9 cellular contexts compared by ENCODE assay signal in the genomic region with DNA sequence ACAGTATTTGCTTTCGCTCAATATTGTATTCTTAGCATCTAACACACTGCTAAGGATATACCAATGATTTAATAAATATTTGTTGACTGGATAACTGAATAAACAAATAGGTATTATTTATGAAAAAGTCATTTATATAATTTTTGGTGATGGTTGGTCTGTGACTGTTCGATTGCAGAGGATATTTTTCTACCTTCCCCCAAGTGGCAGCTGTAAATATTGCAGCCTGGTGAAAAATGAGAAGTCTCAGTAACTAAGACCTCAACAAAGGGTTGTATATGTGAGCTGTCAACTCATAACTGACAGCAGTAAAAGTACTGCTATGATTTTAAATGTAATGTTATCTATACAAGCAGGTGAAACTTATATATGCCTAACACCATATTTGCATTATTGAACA. TPM values are rescaled to one million over a fixed set of nuclear protein-coding genes. Genes with fewer than 3 reads are reported as not detected.
DNase-seq lines count a peak whose midpoint lies in the region; ATAC-seq, FAIRE-seq and TF ChIP-seq lines count a peak whose summit lies in the region.
"Had no signal": no experiment of that assay in that cellular context is flagged by ENCODE, and none has a peak within 500 bp of the region (broad histone marks: within the 10 kb centered on the region; RNA-seq: fewer than 3 reads in every experiment).

No MANE protein-coding gene starts in this region.

- H4K8ac ChIP-seq in mesendoderm (ENCODE audit: low read depth, low read length): no peak overlapping the region

- DNase-seq in GM12892 (ENCODE audit: insufficient read length) (peak; percentile 2), ascending aorta (ENCODE audit: low spot score in 2 of 2) (no peak), mesendoderm (peak; percentile 8), DMS79 (lab: John Stamatoyannopoulos, UW) (no peak)
- no peak for DNase-seq in CD8-positive, alpha-beta memory T cell
- no peak for DNase-seq in CD4-positive, alpha-beta T cell
- DNase-seq: activated CD4-positive, alpha-beta T cell treated with anti-CD3 and anti-CD28 coated beads for 36 hours had no signal

- ATAC-seq in HG02938 (IDR thresholded peaks at IDR 0.05; ENCODE audit: unreplicated experiment): peak; percentile 56
- no peak for ATAC-seq in HG03469 (IDR thresholded peaks at IDR 0.05; ENCODE audit: unreplicated experiment)
- no peak for ATAC-seq in CD4-positive, alpha-beta T cell (ENCODE audit: poor library complexity)
- ATAC-seq: activated CD4-positive, alpha-beta T cell treated with anti-CD3 and anti-CD28 coated beads for 36 hours had no signal

- no peaks in the 10 kb centered on the region for H3K9me3 ChIP-seq in ascending aorta
- no peaks in the 10 kb centered on the region for H3K9me3 ChIP-seq in CD8-positive, alpha-beta memory T cell (ENCODE audit: low read length)
- no peaks in the 10 kb centered on the region for H3K9me3 ChIP-seq in CD4-positive, alpha-beta T cell (ENCODE audit: control insufficient read depth, low read length)

- no peaks in the 10 kb centered on the region for H3K4me1 Mint-ChIP-seq in CD8-positive, alpha-beta memory T cell
- H3K4me1 Mint-ChIP-seq in CD4-positive, alpha-beta T cell (ENCODE audit: low read depth): no peaks in the 10 kb centered on the region
- H3K4me1 Mint-ChIP-seq: activated CD4-positive, alpha-beta T cell treated with anti-CD3 and anti-CD28 coated beads for 36 hours had no signal

- CTCF ChIA-PET in CD8-positive, alpha-beta memory T cell (lab: Charles Lee): no interaction called here
- CTCF ChIA-PET in CD4-positive, alpha-beta T cell (lab: Charles Lee): no interaction called here

- TF ChIP-seq POLR2A in GM12892 (IDR thresholded peaks at IDR 0.05; ENCODE audit: low read depth, low read length): no peak

- H3K27ac ChIP-seq in ascending aorta: no peak overlapping the region
- no peak overlapping the region for H3K27ac ChIP-seq in mesendoderm (ENCODE audit: low read depth, low read length)
- no peak overlapping the region for H3K27ac ChIP-seq in CD8-positive, alpha-beta memory T cell (ENCODE audit: low read depth, low read length)
- no peak overlapping the region for H3K27ac ChIP-seq in CD4-positive, alpha-beta T cell (ENCODE audit: low read depth, low read length)

- no peak overlapping the region for H3K27ac Mint-ChIP-seq in CD8-positive, alpha-beta memory T cell
- no peak overlapping the region for H3K27ac Mint-ChIP-seq in CD4-positive, alpha-beta T cell
- H3K27ac Mint-ChIP-seq: activated CD4-positive, alpha-beta T cell treated with anti-CD3 and anti-CD28 coated beads for 36 hours had no signal

- no peak overlapping the region for H3K56ac ChIP-seq in mesendoderm (ENCODE audit: low read length)

- H3K79me1 ChIP-seq in mesendoderm (ENCODE audit: low read length): no peaks in the 10 kb centered on the region

- H3K27me3 Mint-ChIP-seq in CD8-positive, alpha-beta memory T cell: peaks cover 0 to 7% of the 10 kb centered on the region in 2 donors
- H3K27me3 Mint-ChIP-seq in CD4-positive, alpha-beta T cell: no peaks in the 10 kb centered on the region
- H3K27me3 Mint-ChIP-seq: activated CD4-positive, alpha-beta T cell treated with anti-CD3 and anti-CD28 coated beads for 36 hours had no signal

- no peak overlapping the region for H3K23ac ChIP-seq in mesendoderm (ENCODE audit: low read length)

- H4K5ac ChIP-seq in mesendoderm (ENCODE audit: low read length): no peak overlapping the region

- H3K4me3 Mint-ChIP-seq in CD8-positive, alpha-beta memory T cell: no peak overlapping the region
- no peak overlapping the region for H3K4me3 Mint-ChIP-seq in CD4-positive, alpha-beta T cell
- H3K4me3 Mint-ChIP-seq: activated CD4-positive, alpha-beta T cell treated with anti-CD3 and anti-CD28 coated beads for 36 hours had no signal

- H3K18ac ChIP-seq in mesendoderm (ENCODE audit: low read length): no peak overlapping the region

- no peak overlapping the region for H3K9ac ChIP-seq in mesendoderm (ENCODE audit: low read length)

- no peak overlapping the region for H3K4me2 ChIP-seq in mesendoderm (ENCODE audit: low read length)

- H3K4ac ChIP-seq in mesendoderm (ENCODE audit: low read depth, low read length): no peak overlapping the region

- intact Hi-C loops in ascending aorta (cut with DNase I): no loop called here
- intact Hi-C loops in CD4-positive, alpha-beta T cell (cut with DNase I, micrococcal nuclease): no loop called here

- H3K79me2 ChIP-seq in mesendoderm (ENCODE audit: control insufficient read depth, insufficient read depth, low read length): no peaks in the 10 kb centered on the region

- no peak overlapping the region for H2BK120ac ChIP-seq in mesendoderm (ENCODE audit: low read depth, low read length)

- H3K36me3 Mint-ChIP-seq in CD8-positive, alpha-beta memory T cell: no peaks in the 10 kb centered on the region
- H3K36me3 Mint-ChIP-seq in CD4-positive, alpha-beta T cell (ENCODE audit: low read depth): no peaks in the 10 kb centered on the region

- no peaks in the 10 kb centered on the region for H3K27me3 ChIP-seq in ascending aorta
- H3K27me3 ChIP-seq in mesendoderm (ENCODE audit: insufficient read depth, low read length, poor library complexity): no peaks in the 10 kb centered on the region
- no peaks in the 10 kb centered on the region for H3K27me3 ChIP-seq in CD8-positive, alpha-beta memory T cell (ENCODE audit: insufficient read depth, low read length, poor library complexity, severe bottlenecking)
- no peaks in the 10 kb centered on the region for H3K27me3 ChIP-seq in CD4-positive, alpha-beta T cell (ENCODE audit: control insufficient read depth, insufficient read depth, low read length)

- peaks cover 0 to 5% (median 0%) of the 10 kb centered on the region in 5 donors for H3K9me3 Mint-ChIP-seq in CD8-positive, alpha-beta memory T cell
- H3K9me3 Mint-ChIP-seq in CD4-positive, alpha-beta T cell: no peaks in the 10 kb centered on the region

- H3K4me3 ChIP-seq in ascending aorta (no peak overlapping the region), mesendoderm (ENCODE audit: low read length) (no peak overlapping the region)
- no peak overlapping the region for H3K4me3 ChIP-seq in CD8-positive, alpha-beta memory T cell (ENCODE audit: low read length)

- no peak overlapping the region for H2BK15ac ChIP-seq in mesendoderm (replicated peaks; ENCODE audit: low read depth)

- H2AK5ac ChIP-seq in mesendoderm (ENCODE audit: low read length): no peak overlapping the region

- H3K36me3 ChIP-seq in ascending aorta (no peaks in the 10 kb centered on the region), mesendoderm (ENCODE audit: control insufficient read depth, insufficient read depth, low read length) (no peaks in the 10 kb centered on the region)
- H3K36me3 ChIP-seq in CD8-positive, alpha-beta memory T cell (ENCODE audit: insufficient read depth, low read length): no peaks in the 10 kb centered on the region

- peak in 2 of 3 experiments; percentile 9 to 35 for TF ChIP-seq CTCF in ascending aorta (IDR thresholded peaks at IDR 0.05)
- TF ChIP-seq CTCF in CD4-positive, alpha-beta T cell (IDR thresholded peaks at IDR 0.05): no peak

- H3K4me1 ChIP-seq in ascending aorta (no peaks in the 10 kb centered on the region), mesendoderm (ENCODE audit: control insufficient read depth, low read depth, low read length) (no peaks in the 10 kb centered on the region)
- H3K4me1 ChIP-seq in CD8-positive, alpha-beta memory T cell (ENCODE audit: insufficient read depth, low read length): no peaks in the 10 kb centered on the region

- WGBS in mesendoderm (ENCODE audit: extremely low coverage, insufficient coverage, low lambda C conversion rate): no CpG with 5 or more reads among the region's 2 CpGs

- no peak for FAIRE-seq in GM12892 (lab: Jason Lieb, UNC)

- POLR2A ChIA-PET in CD8-positive, alpha-beta memory T cell (lab: Charles Lee): no interaction called here
- POLR2A ChIA-PET in CD4-positive, alpha-beta T cell (lab: Charles Lee): no interaction called here

- H2BK5ac ChIP-seq in mesendoderm (ENCODE audit: low read length): no peak overlapping the region

RNA-seq across cellular contexts. Expression of gene HTR2C, which starts 36.0 kb away (rescaled TPM):
- not detected for polyA plus RNA-seq in GM12892 (2012; ENCODE audit: missing spikeins)
- not detected for total RNA-seq in ascending aorta
- 0.29 TPM for polyA plus RNA-seq in mesendoderm (2013, experiment 1 of 2)
- polyA plus RNA-seq in mesendoderm (2013, experiment 2 of 2): 0.34 TPM
- not detected for total RNA-seq in CD8-positive, alpha-beta memory T cell
- polyA plus RNA-seq in CD8-positive, alpha-beta memory T cell: not detected
- total RNA-seq in CD4-positive, alpha-beta T cell: not detected
- total RNA-seq: activated CD4-positive, alpha-beta T cell treated with anti-CD3 and anti-CD28 coated beads for 36 hours had no signal

Comparison
In these comparisons a context has a peak if more than half of its experiments do, and no peak if none do; other contexts are left out.
1. DNase-seq: peak in GM12892 (single experiment) and mesendoderm (single experiment); none in ascending aorta (0 of 2), DMS79 (single experiment), CD8-positive, alpha-beta memory T cell (0 of 5) and CD4-positive, alpha-beta T cell (0 of 10).